ENCODE assay signal across 19 cellular contexts in genomic region chr1:43311521-43311920, GRCh38. TPM values are rescaled to one million over a fixed set of nuclear protein-coding genes. Genes with fewer than 3 reads are reported as not detected.
A peak's percentile ranks its signal among the peaks of the same experiment; 100 is the strongest.
DNase-seq lines count a peak whose midpoint lies in the region; ATAC-seq and TF ChIP-seq lines count a peak whose summit lies in the region.
"Had no signal": no experiment of that assay in that cellular context is flagged by ENCODE, and none has a peak within 500 bp of the region (broad histone marks: within the 10 kb centered on the region; RNA-seq: fewer than 3 reads in every experiment).

No MANE protein-coding gene starts in this region.

- DNase-seq in Right ventricle myocardium superior (peak; percentile 37), heart right ventricle (no peak), lower lobe of right lung (peak; percentile 32), posterior vena cava (ENCODE audit: low spot score) (peak; percentile 41), aorta (peak; percentile 37 to 55), NCI-H510A treated with DMSO at 0.1 percent for 48 hours (lab: John Stamatoyannopoulos, UW) (no peak)
- DNase-seq in activated CD4-positive, alpha-beta T cell treated with anti-CD3 and anti-CD28 coated beads, Interleukin-2, amount 50 U/mL, for 4 hours, result no peak
- DNase-seq: 8988T; CD4-positive, alpha-beta memory T cell; DMS79 treated with DMSO at 0.1 percent for 48 hours; GF-D8; H7 had no signal

- intact Hi-C loops in Right ventricle myocardium superior (cut with DNase I), result no loop called here
- intact Hi-C loops in heart right ventricle (cut with DNase I), result no loop called here
- intact Hi-C loops in lower lobe of right lung (cut with DNase I), result no loop called here
- intact Hi-C loops in posterior vena cava (cut with DNase I), result no loop called here
- intact Hi-C loops in aorta (cut with DNase I), result no loop called here

- no peak overlapping the region for H3K27ac ChIP-seq in heart right ventricle
- H3K27ac ChIP-seq in lower lobe of right lung, result no peak overlapping the region
- no peak overlapping the region for H3K27ac ChIP-seq in aorta (ENCODE audit: low read depth in 1 of 2, low read length in 2 of 2)
- H3K27ac ChIP-seq: BLaER1 had no signal

- H3K27me3 ChIP-seq in heart right ventricle, result no peaks in the 10 kb centered on the region
- H3K27me3 ChIP-seq in lower lobe of right lung (ENCODE audit: low read depth), result no peaks in the 10 kb centered on the region
- no peaks in the 10 kb centered on the region for H3K27me3 ChIP-seq in aorta (ENCODE audit: control insufficient read depth in 1 of 2, insufficient read depth in 2 of 2, low read length in 1 of 2)
- H3K27me3 ChIP-seq: BLaER1 had no signal

- H3K4me1 ChIP-seq in heart right ventricle (peaks cover 0 to 17% (median 0%) of the 10 kb centered on the region in 9 donors), lower lobe of right lung (peaks cover 22% of the 10 kb centered on the region), aorta (ENCODE audit: control insufficient read depth in 1 of 2, insufficient read depth in 2 of 2, low read length in 2 of 2) (no peaks in the 10 kb centered on the region)
- H3K4me1 ChIP-seq: BLaER1 had no signal

- WGBS in heart right ventricle, 2 donors, result 95 to 97% methylated on average over 9 of the region's 9 CpGs
- 92% methylated on average over 9 of the region's 9 CpGs for WGBS in aorta, 2 donors

- no peak for ATAC-seq in Right ventricle myocardium superior (ENCODE audit: poor library complexity)
- no peak for ATAC-seq in heart right ventricle
- no peak for ATAC-seq in lower lobe of right lung
- no peak for ATAC-seq in aorta (ENCODE audit: low FRiP score)
- ATAC-seq in HG02884 (IDR thresholded peaks at IDR 0.05; ENCODE audit: unreplicated experiment), result no peak
- ATAC-seq: GM23338 had no signal

- H3K4me3 ChIP-seq in heart right ventricle, result no peak overlapping the region
- no peak overlapping the region for H3K4me3 ChIP-seq in lower lobe of right lung
- no peak overlapping the region for H3K4me3 ChIP-seq in aorta (ENCODE audit: low read length in 2 of 2)
- H3K4me3 ChIP-seq: BLaER1, GM23338 had no signal

- H3K9me3 ChIP-seq in heart right ventricle (no peaks in the 10 kb centered on the region), lower lobe of right lung (no peaks in the 10 kb centered on the region), aorta (ENCODE audit: control insufficient read depth, low read length) (no peaks in the 10 kb centered on the region)
- H3K9me3 ChIP-seq: BLaER1 had no signal

- TF ChIP-seq CTCF in heart right ventricle (IDR thresholded peaks at IDR 0.05) (no peak), lower lobe of right lung (IDR thresholded peaks at IDR 0.05) (no peak)

- peaks cover 0 to 89% (median 0%) of the 10 kb centered on the region in 9 donors for H3K36me3 ChIP-seq in heart right ventricle
- H3K36me3 ChIP-seq in lower lobe of right lung, result peaks cover 15% of the 10 kb centered on the region
- H3K36me3 ChIP-seq in aorta (ENCODE audit: control insufficient read depth in 1 of 2, insufficient read depth in 2 of 2, low read length in 1 of 2), result no peaks in the 10 kb centered on the region
- H3K36me3 ChIP-seq: BLaER1 had no signal

RNA-seq across cellular contexts. Expression of gene TIE1, which starts 10.7 kb away (rescaled TPM):
- 18.5 TPM for total RNA-seq in Right ventricle myocardium superior
- 10 to 100 TPM; 19.9 to 55.8 (median 28.4) TPM for total RNA-seq in heart right ventricle
- 10 to 100 TPM; 38.7 to 43.7 TPM for polyA plus RNA-seq in heart right ventricle
- total RNA-seq in lower lobe of right lung, result 48.5 TPM
- 10 to 100 TPM; 32.5 to 46.6 TPM for total RNA-seq in posterior vena cava
- total RNA-seq in aorta, result 10 to 100 TPM; 41.0 to 65.3 TPM
- 1 to 10 TPM; 4.0 to 4.1 TPM for polyA plus RNA-seq in aorta
- total RNA-seq: A673; CD4-positive, alpha-beta memory T cell had no signal
- polyA plus RNA-seq: CD14-positive monocyte; CD4-positive, alpha-beta memory T cell had no signal

RNA-seq across cellular contexts. Expression of gene MPL, which starts 26.1 kb away (rescaled TPM):
- total RNA-seq in Right ventricle myocardium superior, result 0.40 TPM
- total RNA-seq in heart right ventricle, result 1 to 10 TPM in 1 of 10 donors, under 1 TPM in 9; 0.21 to 1.2 (median 0.42) TPM
- under 1 TPM; 0.03 to 0.22 TPM for polyA plus RNA-seq in heart right ventricle
- 0.65 TPM for total RNA-seq in lower lobe of right lung
- total RNA-seq in posterior vena cava, result under 1 TPM in 1 of 2 donors, not detected in 1; 0.90 TPM
- under 1 TPM; 0.18 to 0.52 TPM for total RNA-seq in aorta
- polyA plus RNA-seq in aorta, result under 1 TPM in 1 of 2 donors, not detected in 1; 0.20 TPM
- total RNA-seq: A673; CD4-positive, alpha-beta memory T cell; GM23338; H7; HepG2 had no signal
- polyA plus RNA-seq: AG04450; CD14-positive monocyte; CD4-positive, alpha-beta memory T cell; GM23338; HepG2 had no signal

RNA-seq across cellular contexts. Expression of gene C1orf210, which starts 26.1 kb away (rescaled TPM):
- not detected for total RNA-seq in Right ventricle myocardium superior
- total RNA-seq in heart right ventricle, result not detected
- not detected for polyA plus RNA-seq in heart right ventricle
- 19.1 TPM for total RNA-seq in lower lobe of right lung
- not detected for total RNA-seq in posterior vena cava
- total RNA-seq in aorta, result not detected
- 1 to 10 TPM in 1 of 2 donors, not detected in 1; 2.3 TPM for polyA plus RNA-seq in aorta
- total RNA-seq: A673; CD4-positive, alpha-beta memory T cell had no signal
- polyA plus RNA-seq: AG04450; CD14-positive monocyte; CD4-positive, alpha-beta memory T cell had no signal

RNA-seq across cellular contexts. Expression of gene TMEM125, which starts 41.7 kb away (rescaled TPM):
- total RNA-seq in Right ventricle myocardium superior (not detected), heart right ventricle (under 1 TPM in 5 of 10 donors, not detected in 5; 0.15 to 0.37 (median 0.26) TPM), lower lobe of right lung (197 TPM), posterior vena cava (under 1 TPM in 1 of 2 donors, not detected in 1; 0.29 TPM), aorta (not detected)
- polyA plus RNA-seq in heart right ventricle (under 1 TPM in 1 of 2 donors, not detected in 1; 0.16 TPM), aorta (1 to 10 TPM in 1 of 2 donors, not detected in 1; 6.1 TPM)
- total RNA-seq: A673; CD4-positive, alpha-beta memory T cell; HepG2 had no signal
- polyA plus RNA-seq: AG04450; CD14-positive monocyte; CD4-positive, alpha-beta memory T cell had no signal

RNA-seq across cellular contexts. Expression of gene CDC20, which starts 47.3 kb away (rescaled TPM):
- total RNA-seq in Right ventricle myocardium superior (0.83 TPM), heart right ventricle (1 to 10 TPM in 6 of 10 donors, under 1 TPM in 4; 0.15 to 9.6 (median 1.5) TPM), lower lobe of right lung (2.4 TPM), posterior vena cava (1 to 10 TPM in 1 of 2 donors, under 1 TPM in 1; 0.95 to 1.0 TPM), aorta (1 to 10 TPM in 1 of 2 donors, under 1 TPM in 1; 0.68 to 1.1 TPM)
- polyA plus RNA-seq in heart right ventricle (1 to 10 TPM in 1 of 2 donors, under 1 TPM in 1; 0.49 to 1.2 TPM), aorta (1 to 10 TPM in 1 of 2 donors, under 1 TPM in 1; 0.36 to 1.0 TPM)

Comparison
In these comparisons a context has a peak if more than half of its experiments do, and no peak if none do; other contexts are left out.
1. DNase-seq: peak in Right ventricle myocardium superior (single experiment), lower lobe of right lung (single experiment), posterior vena cava (single experiment) and aorta (2 of 2); none in heart right ventricle (0 of 2), activated CD4-positive, alpha-beta T cell treated with anti-CD3 and anti-CD28 coated beads, Interleukin-2, amount 50 U/mL, for 4 hours (0 of 2) and NCI-H510A treated with DMSO at 0.1 percent for 48 hours (single experiment).
2. RNA of gene C1orf210, which starts 26.1 kb away (total RNA-seq): 19.1 TPM in lower lobe of right lung (single experiment); not detected in Right ventricle myocardium superior (single experiment), not detected in heart right ventricle, not detected in posterior vena cava and not detected in aorta; every median in the first group is over 10 times any median in the second.